ENCODE assay signal across 11 cellular contexts in genomic region chr17:40106760-40107265, GRCh38. TPM values are rescaled to one million over a fixed set of nuclear protein-coding genes. Genes with fewer than 3 reads are reported as not detected.
DNase-seq lines count a peak whose midpoint lies in the region; ATAC-seq, FAIRE-seq and TF ChIP-seq lines count a peak whose summit lies in the region.
"Had no signal": no experiment of that assay in that cellular context is flagged by ENCODE, and none has a peak within 500 bp of the region (broad histone marks: within the 10 kb centered on the region; RNA-seq: fewer than 3 reads in every experiment).

No MANE protein-coding gene starts in this region.

- peak overlapping the region; percentile 77 to 99 (median 93) for H3K27ac ChIP-seq in heart right ventricle
- peak overlapping the region; percentile 88 to 99 (median 94) for H3K27ac ChIP-seq in esophagus muscularis mucosa (replicated peaks in 1 of 4)
- peak overlapping the region; percentile 95 for H3K27ac ChIP-seq in upper lobe of right lung

- H3K36me3 Mint-ChIP-seq in neural crest cell (ENCODE audit: low read depth) = no peaks in the 10 kb centered on the region

- ATAC-seq in heart right ventricle (no peak), Right ventricle myocardium superior (ENCODE audit: poor library complexity) (no peak), upper lobe of right lung (no peak), left lobe of liver (no peak), GM18909 (IDR thresholded peaks at IDR 0.05; ENCODE audit: poor library complexity, unreplicated experiment) (no peak)

- no peak overlapping the region for H3K27ac Mint-ChIP-seq in neural crest cell (ENCODE audit: unreplicated experiment)

- no peak for TF ChIP-seq EP300 in esophagus muscularis mucosa (IDR thresholded peaks at IDR 0.05)

- H3K27me3 Mint-ChIP-seq in neural crest cell (ENCODE audit: low read depth) = peaks cover 22% of the 10 kb centered on the region

- H3K4me1 ChIP-seq in heart right ventricle = peaks cover 56 to 100% (median 94%) of the 10 kb centered on the region in 9 donors
- peaks cover 98 to 100% (median 100%) of the 10 kb centered on the region in 4 donors for H3K4me1 ChIP-seq in esophagus muscularis mucosa
- peaks cover 96% of the 10 kb centered on the region for H3K4me1 ChIP-seq in upper lobe of right lung

- DNase-seq in heart right ventricle (peak; percentile 20 to 60), Right ventricle myocardium superior (no peak), esophagus muscularis mucosa (ENCODE audit: extremely low spot score) (no peak), neural crest cell (ENCODE audit: low read depth, low spot score) (no peak), upper lobe of right lung (no peak), left lobe of liver (ENCODE audit: low spot score) (no peak), urothelium cell line (ENCODE audit: low spot score) (no peak)
- DNase-seq: activated naive CD4-positive, alpha-beta T cell treated with anti-CD3 and anti-CD28 coated beads, Interleukin-2, amount 50 U/mL, for 16 hours had no signal

- 43 to 52% methylated on average over 12 of the region's 12 CpGs for WGBS in heart right ventricle, 2 donors
- WGBS in esophagus muscularis mucosa = 5% methylated on average over 11 of the region's 12 CpGs

- TF ChIP-seq POLR2A in esophagus muscularis mucosa (IDR thresholded peaks at IDR 0.05; ENCODE audit: low read depth) = no peak

- TF ChIP-seq CTCF in heart right ventricle (IDR thresholded peaks at IDR 0.05) (no peak), esophagus muscularis mucosa (IDR thresholded peaks at IDR 0.05) (no peak), neural crest cell (conservative IDR thresholded peaks at IDR 0.05) (no peak), upper lobe of right lung (IDR thresholded peaks at IDR 0.05) (no peak)

- intact Hi-C loops in heart right ventricle (cut with DNase I) = no loop called here
- intact Hi-C loops in Right ventricle myocardium superior (cut with DNase I) = no loop called here
- intact Hi-C loops in esophagus muscularis mucosa (cut with DNase I) = loop anchor here (5.0 kb wide), 1 partner anchor 40 kb away; no protein-coding TSS in a partner anchor
- intact Hi-C loops in upper lobe of right lung (cut with DNase I) = no loop called here

- peaks cover 55% of the 10 kb centered on the region for H3K4me1 Mint-ChIP-seq in neural crest cell

- peak overlapping the region in 6 of 10 donors; percentile 5 to 33 (median 20) for H3K4me3 ChIP-seq in heart right ventricle
- peak overlapping the region in 2 of 4 donors; percentile 1 to 12 for H3K4me3 ChIP-seq in esophagus muscularis mucosa
- no peak overlapping the region for H3K4me3 ChIP-seq in upper lobe of right lung

- H3K36me3 ChIP-seq in heart right ventricle (no peaks in the 10 kb centered on the region), esophagus muscularis mucosa (no peaks in the 10 kb centered on the region), upper lobe of right lung (no peaks in the 10 kb centered on the region)

- H3K9me3 ChIP-seq in heart right ventricle (no peaks in the 10 kb centered on the region), esophagus muscularis mucosa (no peaks in the 10 kb centered on the region), upper lobe of right lung (no peaks in the 10 kb centered on the region)

- no peak for FAIRE-seq in urothelium cell line (lab: Jason Lieb, UNC)
- FAIRE-seq: frontal cortex, H54 had no signal

- H3K9me3 Mint-ChIP-seq in neural crest cell = no peaks in the 10 kb centered on the region

- H3K27me3 ChIP-seq in heart right ventricle (no peaks in the 10 kb centered on the region), esophagus muscularis mucosa (no peaks in the 10 kb centered on the region), upper lobe of right lung (no peaks in the 10 kb centered on the region)

- peak overlapping the region; percentile 31 for H3K4me3 Mint-ChIP-seq in neural crest cell

RNA-seq across cellular contexts. Expression of gene NR1D1, which starts 6.4 kb away (rescaled TPM):
- total RNA-seq in heart right ventricle (10 to 100 TPM in 7 of 10 donors, 1 to 10 TPM in 3; 5.5 to 41.3 (median 29.9) TPM), Right ventricle myocardium superior (21.1 TPM), esophagus muscularis mucosa (10 to 100 TPM in 3 of 4 donors, 1 to 10 TPM in 1; 6.1 to 24.2 (median 14.5) TPM), neural crest cell (2.5 and 2.8 TPM in 2 replicates), upper lobe of right lung (24.9 TPM), left lobe of liver (18.6 TPM)
- 10 to 100 TPM in 1 of 2 donors, 1 to 10 TPM in 1; 7.1 to 24.4 TPM for polyA plus RNA-seq in heart right ventricle

RNA-seq across cellular contexts. Expression of gene MSL1, which starts 15.0 kb away (rescaled TPM):
- total RNA-seq in heart right ventricle (10 to 100 TPM; 26.3 to 57.4 (median 37.7) TPM), Right ventricle myocardium superior (46.8 TPM), esophagus muscularis mucosa (10 to 100 TPM; 64.1 to 86.8 (median 72.2) TPM), neural crest cell (147 and 153 TPM in 2 replicates), upper lobe of right lung (84.4 TPM), left lobe of liver (45.9 TPM)
- polyA plus RNA-seq in heart right ventricle = 10 to 100 TPM; 45.5 to 65.0 TPM

RNA-seq across cellular contexts. Expression of gene CASC3, which starts 33.5 kb away (rescaled TPM):
- 10 to 100 TPM; 39.9 to 56.8 (median 43.7) TPM for total RNA-seq in heart right ventricle
- polyA plus RNA-seq in heart right ventricle = 10 to 100 TPM; 21.3 to 41.0 TPM
- total RNA-seq in Right ventricle myocardium superior = 45.9 TPM
- 100 to 1,000 TPM in 2 of 4 donors, 10 to 100 TPM in 2; 77.2 to 103 (median 95.5) TPM for total RNA-seq in esophagus muscularis mucosa
- total RNA-seq in neural crest cell = 130 and 138 TPM in 2 replicates
- total RNA-seq in upper lobe of right lung = 106 TPM
- total RNA-seq in left lobe of liver = 25.1 TPM

RNA-seq across cellular contexts. Expression of gene THRA, which starts 44.0 kb away (rescaled TPM):
- total RNA-seq in heart right ventricle (100 to 1,000 TPM in 1 of 10 donors, 10 to 100 TPM in 9; 59.8 to 102 (median 69.7) TPM), Right ventricle myocardium superior (80.0 TPM), esophagus muscularis mucosa (100 to 1,000 TPM in 2 of 4 donors, 10 to 100 TPM in 2; 69.7 to 112 (median 85.2) TPM), neural crest cell (15.0 and 15.3 TPM in 2 replicates), upper lobe of right lung (55.6 TPM), left lobe of liver (10.7 TPM)
- polyA plus RNA-seq in heart right ventricle = 10 to 100 TPM; 29.8 to 44.2 TPM

RNA-seq across cellular contexts. Expression of gene MED24, which starts 52.6 kb away (rescaled TPM):
- total RNA-seq in heart right ventricle = 10 to 100 TPM; 46.7 to 63.2 (median 58.4) TPM
- polyA plus RNA-seq in heart right ventricle = 10 to 100 TPM; 47.2 to 75.6 TPM
- total RNA-seq in Right ventricle myocardium superior = 54.0 TPM
- 10 to 100 TPM; 33.6 to 43.6 (median 37.4) TPM for total RNA-seq in esophagus muscularis mucosa
- total RNA-seq in neural crest cell = 147 and 154 TPM in 2 replicates
- total RNA-seq in upper lobe of right lung = 81.3 TPM
- 28.8 TPM for total RNA-seq in left lobe of liver

Comparison
In these comparisons a context has a peak if more than half of its experiments do, and no peak if none do; other contexts are left out.
1. DNase-seq: peak in heart right ventricle (2 of 2); none in Right ventricle myocardium superior (single experiment), esophagus muscularis mucosa (single experiment), neural crest cell (single experiment), upper lobe of right lung (single experiment), left lobe of liver (single experiment) and urothelium cell line (single experiment).
2. Peak in every context shown above with its lines, with median percentiles within 50 percentile points of each other: H3K27ac ChIP-seq.